Comparison of ENCODE assay signal across 28 cellular contexts in the genomic region with DNA sequence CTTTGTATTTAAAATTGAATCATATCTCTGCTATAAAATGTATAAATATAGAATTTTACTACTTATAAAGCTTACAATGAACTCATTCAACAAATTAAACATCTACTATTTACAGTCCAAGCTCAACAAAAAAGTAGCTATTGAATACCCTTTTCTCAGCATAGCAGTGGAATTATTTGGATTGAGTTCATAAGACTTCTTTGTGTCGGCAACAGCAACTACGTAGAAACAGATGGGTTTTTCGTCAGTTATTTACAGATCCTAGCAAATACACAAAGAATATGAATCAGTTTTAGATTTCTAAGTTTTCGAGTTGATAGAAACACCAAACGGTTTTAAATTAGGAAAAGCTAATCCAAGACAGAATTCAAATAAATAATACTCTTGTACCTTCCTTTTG. TPM values are rescaled to one million over a fixed set of nuclear protein-coding genes. Genes with fewer than 3 reads are reported as not detected.
"Had no signal": no experiment of that assay in that cellular context is flagged by ENCODE, and none has a peak within 500 bp of the region (broad histone marks: within the 10 kb centered on the region; RNA-seq: fewer than 3 reads in every experiment).

No MANE protein-coding gene starts in this region.

- H3K27me3 ChIP-seq: gastroesophageal sphincter, heart left ventricle, hepatocyte, neutrophil, pancreas, right atrium auricular region, transverse colon, upper lobe of right lung, uterus had no signal

- H3K4me3 ChIP-seq: coronary artery, gastroesophageal sphincter, heart left ventricle, hepatocyte, lung, mucosa of descending colon, pancreas, prostate gland, right atrium auricular region, smooth muscle cell, thoracic aorta, transverse colon, upper lobe of right lung, uterus had no signal

- H3K36me3 ChIP-seq: prostate gland, uterus had no signal

- DNase-seq: dermis blood vessel endothelial cell; heart left ventricle; islet precursor cell; kidney glomerular epithelial cell; mesenchymal stem cell; mucosa of descending colon; naive B cell; pancreas; stimulated activated CD4-positive, alpha-beta T cell treated with anti-CD3 and anti-CD28 coated beads, Interleukin-12 subunit alpha, Interleukin-12 subunit beta, amount 100 ng/mL, for 4 hours; stimulated activated CD4-positive, alpha-beta T cell treated with anti-CD3 and anti-CD28 coated beads, Interleukin-1b, Interleukin-23, amount 100 ng/mL, for 48 hours; stimulated activated CD4-positive, alpha-beta T cell treated with anti-CD3 and anti-CD28 coated beads, Interleukin-4, amount 100 ng/mL, for 1 hour; stimulated activated CD8-positive, alpha-beta memory T cell treated with anti-CD3 and anti-CD28 coated beads, Interleukin-4, amount 100 ng/mL, for 48 hours; stimulated activated naive CD4-positive, alpha-beta T cell; stimulated activated naive CD8-positive, alpha-beta T cell treated with anti-CD3 and anti-CD28 coated beads, Interleukin-15, amount 100 ng/mL, for 72 hours; transverse colon; upper lobe of right lung; uterus had no signal

- H3K9me3 ChIP-seq: gastroesophageal sphincter, heart left ventricle, mucosa of descending colon, neutrophil, pancreas, prostate gland, right atrium auricular region, thoracic aorta, transverse colon, upper lobe of right lung, uterus had no signal

- ATAC-seq: gastroesophageal sphincter; heart left ventricle; mucosa of descending colon; natural killer cell treated with Interleukin-12 subunit alpha and Interleukin-12 subunit beta and Interleukin-15 and Interleukin-18, amount 100 ng/mL, for 72 hours; pancreas; sciatic nerve; stimulated activated naive CD8-positive, alpha-beta T cell treated with anti-CD3 and anti-CD28 coated beads, Interleukin-15, amount 100 ng/mL, for 72 hours; upper lobe of right lung had no signal

- H3K4me1 ChIP-seq: gastroesophageal sphincter, pancreas, prostate gland, right atrium auricular region, upper lobe of right lung, uterus had no signal

- H3K27ac ChIP-seq: coronary artery, gastroesophageal sphincter, heart left ventricle, neutrophil, pancreas, right atrium auricular region, thoracic aorta, transverse colon, upper lobe of right lung, uterus had no signal

RNA-seq across cellular contexts. Expression of gene NEK5, which starts 41.0 kb away (rescaled TPM):
- total RNA-seq: natural killer cell treated with Interleukin-12 subunit alpha and Interleukin-12 subunit beta and Interleukin-15 and Interleukin-18, amount 100 ng/mL, for 72 hours had no signal
